Comparison of ENCODE assay signal across 15 cellular contexts in the genomic region with DNA sequence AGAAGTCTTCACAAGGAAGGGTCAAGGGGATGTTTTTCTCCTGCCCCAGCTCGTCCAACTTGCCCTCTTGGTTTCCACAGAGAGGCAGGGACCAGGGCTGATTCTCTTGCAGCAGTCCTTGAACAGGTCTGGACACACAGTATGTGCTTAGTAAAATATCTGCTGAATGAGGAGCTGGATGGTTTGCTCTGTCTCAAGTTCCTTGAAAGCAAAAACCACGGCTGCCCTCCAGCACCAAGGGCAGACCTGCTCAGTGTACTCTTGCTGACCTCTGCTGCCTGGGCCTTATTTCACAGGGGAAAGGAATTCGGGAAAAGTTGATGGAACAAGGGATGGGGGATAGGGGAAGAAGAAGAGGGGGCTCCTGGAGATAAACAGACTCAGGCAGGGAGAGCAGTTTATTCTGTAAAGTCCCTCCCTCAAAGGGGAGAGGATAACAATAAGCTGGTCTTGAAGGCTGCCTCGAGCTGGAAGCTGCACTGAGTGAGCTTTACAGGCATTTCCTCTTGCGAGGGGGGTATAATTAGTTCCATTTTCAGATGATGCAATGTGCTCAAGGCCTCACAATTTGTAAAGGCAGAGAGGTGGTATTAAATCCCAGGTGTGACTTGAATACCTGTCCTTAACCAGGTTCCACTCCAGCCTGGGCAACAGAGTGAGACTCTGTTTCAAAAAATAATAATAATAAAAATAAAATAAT. TPM values are rescaled to one million over a fixed set of nuclear protein-coding genes. Genes with fewer than 3 reads are reported as not detected.
DNase-seq lines count a peak whose midpoint lies in the region; ATAC-seq, FAIRE-seq and TF ChIP-seq lines count a peak whose summit lies in the region.
"Had no signal": no experiment of that assay in that cellular context is flagged by ENCODE, and none has a peak within 500 bp of the region (broad histone marks: within the 10 kb centered on the region; RNA-seq: fewer than 3 reads in every experiment).

No MANE protein-coding gene starts in this region.

- POLR2A ChIA-PET in OCI-LY7 (lab: Charles Lee) = interaction anchor here (1.3 kb wide), 1 partner anchor 17 kb away, joined by 4 read pairs; no protein-coding TSS in a partner anchor

- no peaks in the 10 kb centered on the region for H3K9me3 ChIP-seq in OCI-LY7 (ENCODE audit: low read length)
- H3K9me3 ChIP-seq: sigmoid colon had no signal

- intact Hi-C loops in OCI-LY7 (cut with micrococcal nuclease; ENCODE audit: unreplicated experiment) = no loop called here

- H3K4me3 ChIP-seq in AG09309 (ENCODE audit: control insufficient read depth, low read depth, low read length) (no peak overlapping the region), OCI-LY7 (ENCODE audit: low read depth, low read length, poor library complexity, severe bottlenecking) (no peak overlapping the region), epithelial cell of proximal tubule (ENCODE audit: low read depth, low read length) (no peak overlapping the region)
- H3K4me3 ChIP-seq: coronary artery, sigmoid colon had no signal

- ATAC-seq in GM19463 (IDR thresholded peaks at IDR 0.05; ENCODE audit: unreplicated experiment) = peak; percentile 47
- ATAC-seq: activated T-helper 17 cell treated with anti-CD3 and anti-CD28 coated beads, Interleukin-2, amount 50 U/mL, for 72 hours had no signal

- TF ChIP-seq CTCF in AG09309 (IDR thresholded peaks at IDR 0.05; ENCODE audit: control insufficient read depth, insufficient read depth, low read depth, low read length, missing control alignments) (no peak), OCI-LY7 (conservative IDR thresholded peaks at IDR 0.05; ENCODE audit: low read length) (no peak), epithelial cell of proximal tubule (conservative IDR thresholded peaks at IDR 0.05; ENCODE audit: low read depth, low read length) (peak; percentile 27)

- peaks cover 4% of the 10 kb centered on the region for H3K4me1 ChIP-seq in OCI-LY7 (ENCODE audit: insufficient read depth, low read length, poor library complexity, severe bottlenecking)
- H3K4me1 ChIP-seq: sigmoid colon had no signal

- FAIRE-seq in GM19239 (lab: Jason Lieb, UNC) = no peak

- DNase-seq in AG09309 (ENCODE audit: low read depth) (peak; percentile 1), OCI-LY7 (ENCODE audit: low spot score) (peak; percentile 24), epithelial cell of proximal tubule (ENCODE audit: low read depth) (no peak), inferior parietal cortex (ENCODE audit: extremely low spot score) (no peak), GM19239 (ENCODE audit: insufficient read length, low spot score) (no peak)
- no peak for DNase-seq in activated effector memory CD4-positive, alpha-beta T cell treated with anti-CD3 and anti-CD28 coated beads, Interleukin-2, amount 50 U/mL, for 16 hours
- no peak for DNase-seq in activated effector memory CD4-positive, alpha-beta T cell treated with Interleukin-2 at 50 U/mL for 16 hours
- DNase-seq: COR-L47, NCI-H526 treated with DMSO at 0.1 percent for 48 hours, sigmoid colon had no signal

- H3K79me2 ChIP-seq in OCI-LY7 (ENCODE audit: insufficient read depth, low read depth, low read length) = no peaks in the 10 kb centered on the region

- no peaks in the 10 kb centered on the region for H3K36me3 ChIP-seq in OCI-LY7 (ENCODE audit: insufficient read depth, low read length)
- H3K36me3 ChIP-seq: sigmoid colon had no signal

- CTCF ChIA-PET in OCI-LY7 (lab: Charles Lee; ENCODE audit: unreplicated experiment) = no interaction called here

- no peaks in the 10 kb centered on the region for H4K20me1 ChIP-seq in OCI-LY7 (ENCODE audit: insufficient read depth, low read length)

- BruUV-seq in OCI-LY7 (replicated peaks; lab: Mats Ljungman, UMichigan) = no TSS peak

- no peaks in the 10 kb centered on the region for H3K9me2 ChIP-seq in OCI-LY7 (ENCODE audit: insufficient read depth, low read length)

- H2AFZ ChIP-seq in OCI-LY7 (ENCODE audit: low read length) = no peak overlapping the region

- no peak overlapping the region for H3K4me2 ChIP-seq in OCI-LY7 (ENCODE audit: low read length)
- H3K4me2 ChIP-seq: KMS-11 had no signal

- H3K27ac ChIP-seq in OCI-LY7 (ENCODE audit: low read depth, low read length, poor library complexity, severe bottlenecking) = no peak overlapping the region
- H3K27ac ChIP-seq: coronary artery, KMS-11, sigmoid colon had no signal

RNA-seq across cellular contexts. Expression of a gene that starts 10.3 kb away (rescaled TPM):
- not detected in 2 replicates for total RNA-seq in OCI-LY7 (2014; rRNA removed; shearing (Covaris generic))
- not detected in 2 replicates for total RNA-seq in OCI-LY7 (2022)
- 1.6 and 2.8 TPM in 2 replicates for total RNA-seq in epithelial cell of proximal tubule
- total RNA-seq: glomerular endothelial cell had no signal

Comparison
In these comparisons a context has a peak if more than half of its experiments do, and no peak if none do; other contexts are left out.
1. DNase-seq: peak in AG09309 (single experiment) and OCI-LY7 (single experiment); none in epithelial cell of proximal tubule (single experiment), activated effector memory CD4-positive, alpha-beta T cell treated with anti-CD3 and anti-CD28 coated beads, Interleukin-2, amount 50 U/mL, for 16 hours (single experiment), activated effector memory CD4-positive, alpha-beta T cell treated with Interleukin-2 at 50 U/mL for 16 hours (single experiment), inferior parietal cortex (single experiment) and GM19239 (single experiment).